19 cellular contexts compared by ENCODE assay signal in the genomic region with DNA sequence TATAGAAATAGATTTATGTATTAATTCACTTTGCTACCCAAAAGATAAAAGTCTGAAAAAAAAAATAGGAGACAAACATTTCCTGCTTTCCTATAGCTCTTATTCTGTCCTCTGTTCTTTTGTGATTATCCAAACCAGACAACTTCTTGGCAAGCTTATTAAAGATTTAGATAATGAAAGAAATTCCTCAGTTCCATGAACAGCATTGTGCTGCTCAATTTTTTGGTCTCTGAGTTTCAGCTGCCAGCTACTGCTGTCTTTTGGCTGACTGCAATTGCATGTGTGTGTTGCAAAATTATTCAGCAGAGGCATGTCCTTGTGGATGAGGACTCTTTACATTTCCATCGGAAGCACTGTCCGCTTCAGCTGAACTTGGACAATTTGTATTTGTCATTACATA.
DNase-seq lines count a peak whose midpoint lies in the region; ATAC-seq, FAIRE-seq and TF ChIP-seq lines count a peak whose summit lies in the region.
"Had no signal": no experiment of that assay in that cellular context is flagged by ENCODE, and none has a peak within 500 bp of the region (broad histone marks: within the 10 kb centered on the region; RNA-seq: fewer than 3 reads in every experiment).

No MANE protein-coding gene starts in this region.

- peak overlapping the region; percentile 75; the same call in 1 of the 2 replicates for H3K23ac ChIP-seq in IMR-90 (ENCODE audit: low read depth, low read length)

- FAIRE-seq in endothelial cell of umbilical vein (lab: Jason Lieb, UNC) (no peak), keratinocyte (lab: Jason Lieb, UNC) (peak; percentile 57)
- FAIRE-seq: GM12878, HTR-8/SVneo had no signal

- in situ Hi-C loops in IMR-90 (cut with MboI; ENCODE audit: low sequenced_read_pairs) = no loop called here

- H2BK120ac ChIP-seq in IMR-90 (ENCODE audit: low read depth, low read length) = no peak overlapping the region; the same call in 1 of the 2 replicates

- no CpG with 5 or more reads among the region's 2 CpGs for WGBS in IMR-90 (ENCODE audit: extremely low coverage in 2 of 2, insufficient read length in 1 of 2), 2 experiments

- TF ChIP-seq RAD21 in IMR-90 (IDR thresholded peaks at IDR 0.05; ENCODE audit: low read length) = no peak

- POLR2A ChIA-PET in IMR-90 (lab: Charles Lee; ENCODE audit: unreplicated experiment) = no interaction called here
- POLR2A ChIA-PET in endothelial cell of umbilical vein (lab: Charles Lee) = no interaction called here

- ATAC-seq in IMR-90 (ENCODE audit: low read depth) = no peak
- ATAC-seq: GM12878, HCT116, PC-3 had no signal

- no peaks in the 10 kb centered on the region for H3K79me2 ChIP-seq in endothelial cell of umbilical vein (ENCODE audit: control insufficient read depth, insufficient read depth, low read length)
- no peaks in the 10 kb centered on the region for H3K79me2 ChIP-seq in keratinocyte (ENCODE audit: control insufficient read depth, insufficient read depth, low read length)

- H3K4me2 ChIP-seq in IMR-90 (ENCODE audit: low read depth, low read length) = no peak overlapping the region
- H3K4me2 ChIP-seq in endothelial cell of umbilical vein (ENCODE audit: insufficient read depth, low read length) = no peak overlapping the region
- H3K4me2 ChIP-seq in keratinocyte (ENCODE audit: control insufficient read depth, extremely low read depth, insufficient read depth, low read depth, low read length) = no peak overlapping the region

- intact Hi-C loops in IMR-90 (cut with micrococcal nuclease) (no loop called here), endothelial cell of umbilical vein (cut with micrococcal nuclease) (no loop called here)

- BruUV-seq in IMR-90 (replicated peaks; lab: Mats Ljungman, UMichigan) (no TSS peak), endothelial cell of umbilical vein (replicated peaks; lab: Mats Ljungman, UMichigan) (no TSS peak)

- H3K9me3 ChIP-seq in IMR-90 (ENCODE audit: control insufficient read depth, insufficient read depth, low read length) (no peaks in the 10 kb centered on the region), endothelial cell of umbilical vein (replicated peaks; ENCODE audit: control insufficient read depth, insufficient read depth, low read length) (no peaks in the 10 kb centered on the region), keratinocyte (ENCODE audit: control insufficient read depth, low read depth, low read length) (no peaks in the 10 kb centered on the region)
- H3K9me3 ChIP-seq: Caco-2 had no signal

- dilution Hi-C loops in IMR-90 (cut with HindIII; ENCODE audit: low sequenced_read_pairs, unreplicated experiment) = no loop called here
- dilution Hi-C loops in endothelial cell of umbilical vein (cut with MboI; ENCODE audit: extremely low pct_ligation_motif_present, low sequenced_read_pairs) = no loop called here
- dilution Hi-C loops in keratinocyte (cut with MboI; ENCODE audit: extremely low pct_ligation_motif_present, low sequenced_read_pairs) = no loop called here

- H3K36me3 ChIP-seq in IMR-90 (ENCODE audit: control insufficient read depth, insufficient read depth, low read length) = no peaks in the 10 kb centered on the region
- H3K36me3 ChIP-seq in endothelial cell of umbilical vein (ENCODE audit: control insufficient read depth in 2 of 2, extremely low read depth in 1 of 2, insufficient read depth in 2 of 2, low read length in 2 of 2) = no peaks in the 10 kb centered on the region
- H3K36me3 ChIP-seq in keratinocyte (ENCODE audit: control insufficient read depth in 2 of 2, extremely low read depth in 1 of 2, insufficient read depth in 2 of 2, low read length in 2 of 2) = no peaks in the 10 kb centered on the region

- H3K27ac ChIP-seq in IMR-90 (ENCODE audit: insufficient read depth, low read length) = no peak overlapping the region
- H3K27ac ChIP-seq in endothelial cell of umbilical vein (ENCODE audit: insufficient read depth, low read depth, low read length) = no peak overlapping the region
- no peak overlapping the region for H3K27ac ChIP-seq in keratinocyte (ENCODE audit: control insufficient read depth, insufficient read depth, low read length)

- H3K4me3 ChIP-seq in IMR-90 (ENCODE audit: insufficient read depth, low read depth, low read length) (no peak overlapping the region), endothelial cell of umbilical vein (replicated peaks in 1 of 3; ENCODE audit: insufficient read depth in 1 of 3, low read depth in 1 of 3, low read length in 3 of 3) (no peak overlapping the region), keratinocyte (ENCODE audit: control insufficient read depth in 2 of 3, extremely low read depth in 1 of 3, insufficient read depth in 2 of 3, low read depth in 1 of 3, low read length in 3 of 3) (no peak overlapping the region)
- H3K4me3 ChIP-seq: GM12878 had no signal

- H2BK5ac ChIP-seq in IMR-90 (ENCODE audit: low read depth, low read length, poor library complexity, severe bottlenecking) = no peak overlapping the region

- H3K9me1 ChIP-seq in IMR-90 (ENCODE audit: insufficient read depth, low read length) (no peaks in the 10 kb centered on the region), endothelial cell of umbilical vein (replicated peaks; ENCODE audit: control insufficient read depth, extremely low read depth, insufficient read depth, low read length) (no peaks in the 10 kb centered on the region), keratinocyte (ENCODE audit: control insufficient read depth, extremely low read depth, insufficient read depth, low read length) (no peaks in the 10 kb centered on the region)

- H3K4me1 ChIP-seq in IMR-90 (ENCODE audit: control insufficient read depth, insufficient read depth, low read length) (no peaks in the 10 kb centered on the region), endothelial cell of umbilical vein (ENCODE audit: control insufficient read depth, extremely low read depth, insufficient read depth, low read length) (peaks cover 7% of the 10 kb centered on the region), keratinocyte (ENCODE audit: control insufficient read depth, extremely low read depth, insufficient read depth, low read length) (no peaks in the 10 kb centered on the region)
- H3K4me1 ChIP-seq: Caco-2 had no signal

- TF ChIP-seq CTCF in IMR-90 (conservative IDR thresholded peaks at IDR 0.05; ENCODE audit: low read depth, low read length) (no peak), endothelial cell of umbilical vein (IDR thresholded peaks at IDR 0.05; ENCODE audit: extremely low read depth in 1 of 2, insufficient read depth in 1 of 2, low read depth in 1 of 2, low read length in 2 of 2) (no peak), keratinocyte (optimal IDR thresholded peaks at IDR 0.05 in 1 of 3, IDR thresholded peaks at IDR 0.05 in 1 of 3, conservative IDR thresholded peaks at IDR 0.05 in 1 of 3; ENCODE audit: extremely low read depth in 1 of 3, insufficient read depth in 2 of 3, low read length in 3 of 3) (no peak)

- H4K8ac ChIP-seq in IMR-90 (ENCODE audit: low read depth in 2 of 2, low read length in 2 of 2) = peak overlapping the region in 1 of 2 experiments; percentile 21; a peak in 1 of 4 replicates

- peak overlapping the region; percentile 35; the same call in 1 of the 2 replicates for H3K4ac ChIP-seq in IMR-90 (ENCODE audit: low read depth, low read length)

- H3K14ac ChIP-seq in IMR-90 (replicated peaks; ENCODE audit: low read depth, low read length) = peak overlapping the region; percentile 29

- H3K18ac ChIP-seq in IMR-90 (ENCODE audit: low read depth, low read length) = no peak overlapping the region

- TF ChIP-seq POLR2A in IMR-90 (IDR thresholded peaks at IDR 0.05; ENCODE audit: low read depth, low read length) (no peak), endothelial cell of umbilical vein (IDR thresholded peaks at IDR 0.05; ENCODE audit: low read depth, low read length) (no peak)

- H3K79me1 ChIP-seq in IMR-90 (ENCODE audit: low read depth in 1 of 2, low read length in 2 of 2) = no peaks in the 10 kb centered on the region

- 0 out of 2 replicates have a peak overlapping the region, but pooled peaks have one; percentile 10 for H4K91ac ChIP-seq in IMR-90 (ENCODE audit: insufficient read depth, low read depth, low read length)

- H3K9ac ChIP-seq in IMR-90 (ENCODE audit: low read depth, low read length) (no peak overlapping the region), endothelial cell of umbilical vein (replicated peaks; ENCODE audit: extremely low read depth, insufficient read depth, low read length) (no peak overlapping the region), keratinocyte (ENCODE audit: control insufficient read depth, extremely low read depth, insufficient read depth, low read length) (no peak overlapping the region)

- no peak overlapping the region for H2BK20ac ChIP-seq in IMR-90 (ENCODE audit: low read depth, low read length)

- no peak overlapping the region for H4K5ac ChIP-seq in IMR-90 (ENCODE audit: low read depth, low read length)

- no peak overlapping the region for H2AK9ac ChIP-seq in IMR-90 (replicated peaks; ENCODE audit: low read depth, low read length, poor library complexity)

- no peak overlapping the region for H3K56ac ChIP-seq in IMR-90 (ENCODE audit: extremely low read depth, insufficient read depth, low read length)

- peak overlapping the region; percentile 74 for H2AFZ ChIP-seq in IMR-90 (replicated peaks; ENCODE audit: low read length, poor library complexity)
- peak overlapping the region; percentile 78 for H2AFZ ChIP-seq in endothelial cell of umbilical vein (ENCODE audit: low read depth, low read length)
- no peak overlapping the region for H2AFZ ChIP-seq in keratinocyte (ENCODE audit: control insufficient read depth, low read length)

- H3K27me3 ChIP-seq in IMR-90 (ENCODE audit: control insufficient read depth, insufficient read depth, low read length) (no peaks in the 10 kb centered on the region), endothelial cell of umbilical vein (ENCODE audit: control insufficient read depth in 2 of 2, insufficient read depth in 2 of 2, low read length in 2 of 2) (no peaks in the 10 kb centered on the region), keratinocyte (ENCODE audit: control insufficient read depth, extremely low read depth, insufficient read depth, low read length) (no peaks in the 10 kb centered on the region)

- H2BK15ac ChIP-seq in IMR-90 (ENCODE audit: low read depth, low read length) = 0 out of 3 replicates have a peak overlapping the region, but pooled peaks have one; percentile 38

- peak; percentile 11 for DNase-seq in AG08395 (ENCODE audit: low spot score)
- peak; percentile 3 for DNase-seq in IMR-90
- DNase-seq in endothelial cell of umbilical vein (ENCODE audit: low read depth, low spot score) = peak; percentile 55
- DNase-seq in keratinocyte (ENCODE audit: low read depth, low spot score) = no peak
- DNase-seq in H4 (ENCODE audit: low spot score) = no peak
- DNase-seq in NCI-H1048 (lab: John Stamatoyannopoulos, UW) = no peak
- no peak for DNase-seq in NCI-H2196 treated with DMSO at 0.1 percent for 48 hours (lab: John Stamatoyannopoulos, UW; ENCODE audit: unreplicated experiment)
- DNase-seq in T-helper 9 cell = no peak
- DNase-seq: 8988T, AML-193, Caco-2, NCI-H146, NCI-H2081 treated with DMSO at 0.1 percent for 48 hours, NCI-H2227 treated with DMSO at 0.1 percent for 48 hours, NCI-H69, PC-3 had no signal

- H2AK5ac ChIP-seq in IMR-90 (ENCODE audit: low read depth, low read length) = no peak overlapping the region

- H4K20me1 ChIP-seq in IMR-90 (ENCODE audit: insufficient read depth, low read length) (no peaks in the 10 kb centered on the region), endothelial cell of umbilical vein (replicated peaks; ENCODE audit: control insufficient read depth, extremely low read depth, insufficient read depth, low read length) (no peaks in the 10 kb centered on the region), keratinocyte (ENCODE audit: control insufficient read depth, extremely low read depth, insufficient read depth, low read length) (no peaks in the 10 kb centered on the region)

- CTCF ChIA-PET in IMR-90 (lab: Yijun Ruan, JAX) (no interaction called here), endothelial cell of umbilical vein (lab: Charles Lee) (interaction anchor here (1.0 to 2.2 kb wide), 4 partner anchors 15 to 262 kb away, joined by 3 to 8 read pairs (median 3); no protein-coding TSS in a partner anchor)

Comparison
In these comparisons a context has a peak if more than half of its experiments do, and no peak if none do; other contexts are left out.
1. DNase-seq: peak in AG08395 (single experiment), IMR-90 (single experiment) and endothelial cell of umbilical vein (single experiment); none in keratinocyte (single experiment), H4 (single experiment), NCI-H1048 (single experiment), NCI-H2196 treated with DMSO at 0.1 percent for 48 hours (single experiment) and T-helper 9 cell (single experiment).